2 cellular contexts compared by ENCODE assay signal in the genomic region with DNA sequence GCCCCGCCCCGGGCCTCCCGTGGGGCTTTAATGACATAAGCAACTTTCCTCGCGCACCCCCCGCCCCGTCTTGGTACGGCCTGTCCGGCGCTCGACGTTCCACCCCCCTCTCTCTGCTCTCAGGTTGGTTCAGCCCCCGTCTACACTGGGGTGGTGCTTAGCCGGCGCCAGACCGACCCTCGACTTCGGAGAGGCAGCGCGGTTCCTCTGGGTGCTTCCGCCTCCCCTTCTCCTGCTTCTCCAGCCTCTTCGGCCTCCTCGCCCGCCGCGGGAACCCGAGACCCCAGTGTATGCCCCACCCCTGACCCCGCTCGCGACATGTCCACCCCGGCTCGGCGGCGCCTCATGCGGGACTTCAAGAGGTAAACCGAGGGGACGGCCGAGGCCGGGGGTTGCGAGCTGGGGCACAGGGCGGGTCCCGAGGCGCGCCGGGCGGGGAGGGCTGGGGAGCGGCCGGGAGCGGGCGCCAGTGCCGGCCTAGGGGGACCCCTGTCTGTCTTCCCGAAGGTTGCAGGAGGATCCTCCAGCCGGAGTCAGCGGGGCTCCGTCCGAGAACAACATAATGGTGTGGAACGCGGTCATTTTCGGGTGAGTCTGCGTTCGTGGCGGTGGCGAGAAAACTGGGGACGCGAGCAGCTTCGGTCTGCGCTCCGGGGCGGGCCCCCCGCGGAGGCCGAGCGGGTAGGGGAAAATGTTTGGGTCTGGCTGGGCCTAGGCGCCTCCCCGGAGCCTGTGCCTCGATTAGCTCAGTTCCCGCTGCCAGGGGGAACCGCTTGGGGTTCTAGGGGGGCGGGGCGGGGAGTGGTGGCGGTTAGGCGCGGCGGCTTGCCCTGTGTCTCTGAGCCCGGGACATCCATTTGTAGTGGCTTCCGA.
TF ChIP-seq lines count a peak whose summit lies in the region.

Gene UBE2A, plus strand, starts transcription at position 170 of the 873 bp plus-strand sequence. Its CDS starts 149 bp downstream, at position 319.

TF ChIP-seq in A549, 52 proteins besides CTCF, POLR2A, EP300 and RAD21 (continued from another document):
- TF ChIP-seq USF2 (IDR thresholded peaks at IDR 0.05) (no peak), NPAS2 (CRISPR knock-in tag; IDR thresholded peaks at IDR 0.05; ENCODE audit: borderline replicate concordance) (no peak), CEBPB (IDR thresholded peaks at IDR 0.05) (no peak), CHD4 (IDR thresholded peaks at IDR 0.05; ENCODE audit: borderline replicate concordance) (no peak), HOXA7 (CRISPR knock-in tag; IDR thresholded peaks at IDR 0.05) (no peak), HOXB13 (CRISPR knock-in tag; IDR thresholded peaks at IDR 0.05; ENCODE audit: low read depth) (no peak), ZFP36 (IDR thresholded peaks at IDR 0.05; ENCODE audit: borderline replicate concordance, partially characterized antibody) (no peak), SMC3 (IDR thresholded peaks at IDR 0.05) (no peak), JUN (IDR thresholded peaks at IDR 0.05) (peak; percentile 64 to 90; a peak in 3 of 5 replicates), CBX2 (IDR thresholded peaks at IDR 0.05; ENCODE audit: borderline replicate concordance, low read depth) (no peak), RARB (CRISPR knock-in tag; IDR thresholded peaks at IDR 0.05) (no peak)
- TF ChIP-seq, protein P1, sequence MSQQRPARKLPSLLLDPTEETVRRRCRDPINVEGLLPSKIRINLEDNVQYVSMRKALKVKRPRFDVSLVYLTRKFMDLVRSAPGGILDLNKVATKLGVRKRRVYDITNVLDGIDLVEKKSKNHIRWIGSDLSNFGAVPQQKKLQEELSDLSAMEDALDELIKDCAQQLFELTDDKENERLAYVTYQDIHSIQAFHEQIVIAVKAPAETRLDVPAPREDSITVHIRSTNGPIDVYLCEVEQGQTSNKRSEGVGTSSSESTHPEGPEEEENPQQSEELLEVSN (IDR thresholded peaks at IDR 0.05; ENCODE audit: borderline replicate concordance, low read depth), result 0 out of 2 replicates have a peak, but pooled peaks have one; percentile 24
- TF ChIP-seq, protein P2, sequence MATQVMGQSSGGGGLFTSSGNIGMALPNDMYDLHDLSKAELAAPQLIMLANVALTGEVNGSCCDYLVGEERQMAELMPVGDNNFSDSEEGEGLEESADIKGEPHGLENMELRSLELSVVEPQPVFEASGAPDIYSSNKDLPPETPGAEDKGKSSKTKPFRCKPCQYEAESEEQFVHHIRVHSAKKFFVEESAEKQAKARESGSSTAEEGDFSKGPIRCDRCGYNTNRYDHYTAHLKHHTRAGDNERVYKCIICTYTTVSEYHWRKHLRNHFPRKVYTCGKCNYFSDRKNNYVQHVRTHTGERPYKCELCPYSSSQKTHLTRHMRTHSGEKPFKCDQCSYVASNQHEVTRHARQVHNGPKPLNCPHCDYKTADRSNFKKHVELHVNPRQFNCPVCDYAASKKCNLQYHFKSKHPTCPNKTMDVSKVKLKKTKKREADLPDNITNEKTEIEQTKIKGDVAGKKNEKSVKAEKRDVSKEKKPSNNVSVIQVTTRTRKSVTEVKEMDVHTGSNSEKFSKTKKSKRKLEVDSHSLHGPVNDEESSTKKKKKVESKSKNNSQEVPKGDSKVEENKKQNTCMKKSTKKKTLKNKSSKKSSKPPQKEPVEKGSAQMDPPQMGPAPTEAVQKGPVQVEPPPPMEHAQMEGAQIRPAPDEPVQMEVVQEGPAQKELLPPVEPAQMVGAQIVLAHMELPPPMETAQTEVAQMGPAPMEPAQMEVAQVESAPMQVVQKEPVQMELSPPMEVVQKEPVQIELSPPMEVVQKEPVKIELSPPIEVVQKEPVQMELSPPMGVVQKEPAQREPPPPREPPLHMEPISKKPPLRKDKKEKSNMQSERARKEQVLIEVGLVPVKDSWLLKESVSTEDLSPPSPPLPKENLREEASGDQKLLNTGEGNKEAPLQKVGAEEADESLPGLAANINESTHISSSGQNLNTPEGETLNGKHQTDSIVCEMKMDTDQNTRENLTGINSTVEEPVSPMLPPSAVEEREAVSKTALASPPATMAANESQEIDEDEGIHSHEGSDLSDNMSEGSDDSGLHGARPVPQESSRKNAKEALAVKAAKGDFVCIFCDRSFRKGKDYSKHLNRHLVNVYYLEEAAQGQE (IDR thresholded peaks at IDR 0.05), result no peak
TF ChIP-seq in A549: peak in this region for 11.

TF ChIP-seq in K562, 482 proteins besides CTCF, POLR2A, EP300 and RAD21 (continued from another document and continues in another):
- TF ChIP-seq CREB1 (IDR thresholded peaks at IDR 0.05) (peak; percentile 64; the same call in 1 of the 2 replicates), CREB1 (CRISPR knock-in tag; IDR thresholded peaks at IDR 0.05) (peak; percentile 79; the same call in 1 of the 2 replicates), CTBP1 (IDR thresholded peaks at IDR 0.05; ENCODE audit: borderline replicate concordance) (0 out of 2 replicates have a peak, but pooled peaks have one; percentile 12), RCOR1 (IDR thresholded peaks at IDR 0.05; ENCODE audit: borderline replicate concordance in 1 of 2, low read depth in 2 of 2, low read length in 2 of 2) (peak in 1 of 2 experiments; percentile 47; a peak in 1 of 4 replicates), ZNF407 (IDR thresholded peaks at IDR 0.05; ENCODE audit: low read depth) (no peak), PML (IDR thresholded peaks at IDR 0.05; ENCODE audit: low read length) (peak; percentile 60; the same call in 1 of the 2 replicates), RBM22 (IDR thresholded peaks at IDR 0.05; ENCODE audit: low read depth, low read length, poor library complexity, severe bottlenecking) (peak; percentile 26), NFIC (IDR thresholded peaks at IDR 0.05) (peak; percentile 55), CXXC5 (CRISPR knock-in tag; IDR thresholded peaks at IDR 0.05) (peak; percentile 88), ATF7 (IDR thresholded peaks at IDR 0.05) (peak; percentile 99), RNF2 (IDR thresholded peaks at IDR 0.05) (peak; percentile 46; the same call in 1 of the 2 replicates), NFE2 (IDR thresholded peaks at IDR 0.05; ENCODE audit: low read depth) (peak; percentile 79), L3MBTL2 (IDR thresholded peaks at IDR 0.05) (peak; percentile 31), NONO (IDR thresholded peaks at IDR 0.05; ENCODE audit: low read depth in 2 of 2, low read length in 1 of 2) (peak; percentile 25 to 97; a peak in 3 of 4 replicates), NCOA6 (IDR thresholded peaks at IDR 0.05) (peak; percentile 66), GABPB1 (CRISPR knock-in tag; IDR thresholded peaks at IDR 0.05) (peak; percentile 70; the same call in 1 of the 2 replicates), HDAC2 (IDR thresholded peaks at IDR 0.05) (0 out of 2 replicates have a peak, but pooled peaks have one; percentile 7), ZNF311 (CRISPR knock-in tag; IDR thresholded peaks at IDR 0.05) (no peak), POLR2G (IDR thresholded peaks at IDR 0.05; ENCODE audit: low read depth, low read length) (peak; percentile 100)
- TF ChIP-seq, protein P3, sequence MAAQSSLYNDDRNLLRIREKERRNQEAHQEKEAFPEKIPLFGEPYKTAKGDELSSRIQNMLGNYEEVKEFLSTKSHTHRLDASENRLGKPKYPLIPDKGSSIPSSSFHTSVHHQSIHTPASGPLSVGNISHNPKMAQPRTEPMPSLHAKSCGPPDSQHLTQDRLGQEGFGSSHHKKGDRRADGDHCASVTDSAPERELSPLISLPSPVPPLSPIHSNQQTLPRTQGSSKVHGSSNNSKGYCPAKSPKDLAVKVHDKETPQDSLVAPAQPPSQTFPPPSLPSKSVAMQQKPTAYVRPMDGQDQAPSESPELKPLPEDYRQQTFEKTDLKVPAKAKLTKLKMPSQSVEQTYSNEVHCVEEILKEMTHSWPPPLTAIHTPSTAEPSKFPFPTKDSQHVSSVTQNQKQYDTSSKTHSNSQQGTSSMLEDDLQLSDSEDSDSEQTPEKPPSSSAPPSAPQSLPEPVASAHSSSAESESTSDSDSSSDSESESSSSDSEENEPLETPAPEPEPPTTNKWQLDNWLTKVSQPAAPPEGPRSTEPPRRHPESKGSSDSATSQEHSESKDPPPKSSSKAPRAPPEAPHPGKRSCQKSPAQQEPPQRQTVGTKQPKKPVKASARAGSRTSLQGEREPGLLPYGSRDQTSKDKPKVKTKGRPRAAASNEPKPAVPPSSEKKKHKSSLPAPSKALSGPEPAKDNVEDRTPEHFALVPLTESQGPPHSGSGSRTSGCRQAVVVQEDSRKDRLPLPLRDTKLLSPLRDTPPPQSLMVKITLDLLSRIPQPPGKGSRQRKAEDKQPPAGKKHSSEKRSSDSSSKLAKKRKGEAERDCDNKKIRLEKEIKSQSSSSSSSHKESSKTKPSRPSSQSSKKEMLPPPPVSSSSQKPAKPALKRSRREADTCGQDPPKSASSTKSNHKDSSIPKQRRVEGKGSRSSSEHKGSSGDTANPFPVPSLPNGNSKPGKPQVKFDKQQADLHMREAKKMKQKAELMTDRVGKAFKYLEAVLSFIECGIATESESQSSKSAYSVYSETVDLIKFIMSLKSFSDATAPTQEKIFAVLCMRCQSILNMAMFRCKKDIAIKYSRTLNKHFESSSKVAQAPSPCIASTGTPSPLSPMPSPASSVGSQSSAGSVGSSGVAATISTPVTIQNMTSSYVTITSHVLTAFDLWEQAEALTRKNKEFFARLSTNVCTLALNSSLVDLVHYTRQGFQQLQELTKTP (IDR thresholded peaks at IDR 0.05; ENCODE audit: low read depth in 1 of 2, partially characterized antibody in 2 of 2), result no peak
- TF ChIP-seq, protein P4, sequence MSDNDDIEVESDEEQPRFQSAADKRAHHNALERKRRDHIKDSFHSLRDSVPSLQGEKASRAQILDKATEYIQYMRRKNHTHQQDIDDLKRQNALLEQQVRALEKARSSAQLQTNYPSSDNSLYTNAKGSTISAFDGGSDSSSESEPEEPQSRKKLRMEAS (CRISPR knock-in tag; IDR thresholded peaks at IDR 0.05), result peak; percentile 63
- TF ChIP-seq, protein P5, sequence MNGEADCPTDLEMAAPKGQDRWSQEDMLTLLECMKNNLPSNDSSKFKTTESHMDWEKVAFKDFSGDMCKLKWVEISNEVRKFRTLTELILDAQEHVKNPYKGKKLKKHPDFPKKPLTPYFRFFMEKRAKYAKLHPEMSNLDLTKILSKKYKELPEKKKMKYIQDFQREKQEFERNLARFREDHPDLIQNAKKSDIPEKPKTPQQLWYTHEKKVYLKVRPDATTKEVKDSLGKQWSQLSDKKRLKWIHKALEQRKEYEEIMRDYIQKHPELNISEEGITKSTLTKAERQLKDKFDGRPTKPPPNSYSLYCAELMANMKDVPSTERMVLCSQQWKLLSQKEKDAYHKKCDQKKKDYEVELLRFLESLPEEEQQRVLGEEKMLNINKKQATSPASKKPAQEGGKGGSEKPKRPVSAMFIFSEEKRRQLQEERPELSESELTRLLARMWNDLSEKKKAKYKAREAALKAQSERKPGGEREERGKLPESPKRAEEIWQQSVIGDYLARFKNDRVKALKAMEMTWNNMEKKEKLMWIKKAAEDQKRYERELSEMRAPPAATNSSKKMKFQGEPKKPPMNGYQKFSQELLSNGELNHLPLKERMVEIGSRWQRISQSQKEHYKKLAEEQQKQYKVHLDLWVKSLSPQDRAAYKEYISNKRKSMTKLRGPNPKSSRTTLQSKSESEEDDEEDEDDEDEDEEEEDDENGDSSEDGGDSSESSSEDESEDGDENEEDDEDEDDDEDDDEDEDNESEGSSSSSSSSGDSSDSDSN (IDR thresholded peaks at IDR 0.05; ENCODE audit: borderline replicate concordance in 1 of 2, low read depth in 2 of 2, low read length in 2 of 2), result peak; percentile 16 to 62; a peak in 1 of 4 replicates
